Comparison of ENCODE assay signal across 14 cellular contexts in genomic region chr2:235951980-235952379, GRCh38.
DNase-seq lines count a peak whose midpoint lies in the region; ATAC-seq and TF ChIP-seq lines count a peak whose summit lies in the region.
"Had no signal": no experiment of that assay in that cellular context is flagged by ENCODE, and none has a peak within 500 bp of the region (broad histone marks: within the 10 kb centered on the region; RNA-seq: fewer than 3 reads in every experiment).

No MANE protein-coding gene starts in this region.

- H3K9me3 ChIP-seq in testis = no peaks in the 10 kb centered on the region
- H3K9me3 ChIP-seq: heart left ventricle, left lung, thoracic aorta had no signal

- H3K27me3 Mint-ChIP-seq in stimulated activated naive B cell treated with anti-CD40 and anti-IgM and Interleukin-4, amounts not matched to agents 10 μg/mL and 1 μg/mL and 100 μg/mL, for 72 hours = peaks cover 10 to 11% of the 10 kb centered on the region in 2 donors

- H3K4me3 Mint-ChIP-seq in stimulated activated naive B cell treated with anti-CD40 and anti-IgM and Interleukin-4, amounts not matched to agents 10 μg/mL and 1 μg/mL and 100 μg/mL, for 72 hours = no peak overlapping the region
- H3K4me3 Mint-ChIP-seq: natural killer cell treated with Interleukin-12 subunit alpha and Interleukin-12 subunit beta and Interleukin-15 and Interleukin-18, amount 100 ng/mL, for 72 hours had no signal

- 64 to 67% methylated on average over 2 of the region's 2 CpGs for WGBS in testis, 2 donors

- no peak for TF ChIP-seq CTCF in choroid plexus epithelial cell (conservative IDR thresholded peaks at IDR 0.05; ENCODE audit: low read depth, low read length)
- TF ChIP-seq CTCF in testis (IDR thresholded peaks at IDR 0.05) = no peak

- H3K27ac ChIP-seq in testis = no peak overlapping the region
- H3K27ac ChIP-seq: heart left ventricle, left lung, PC-9, thoracic aorta had no signal

- no peaks in the 10 kb centered on the region for H3K36me3 ChIP-seq in testis (ENCODE audit: low read depth, missing control alignments)
- H3K36me3 ChIP-seq: left lung, thoracic aorta had no signal

- no peaks in the 10 kb centered on the region for H3K4me1 ChIP-seq in testis
- H3K4me1 ChIP-seq: left lung had no signal

- peak; percentile 11 for DNase-seq in stimulated activated CD4-positive, alpha-beta T cell treated with anti-CD3 and anti-CD28 coated beads, Interleukin-1b, Interleukin-23, amount 100 ng/mL, for 48 hours
- no peak for DNase-seq in stimulated activated CD4-positive, alpha-beta T cell treated with anti-CD3 and anti-CD28 coated beads, Interleukin-4, amount 100 ng/mL, for 24 hours
- peak; percentile 34 for DNase-seq in T follicular helper cell (ENCODE audit: low read depth)
- DNase-seq in choroid plexus epithelial cell (ENCODE audit: low read depth) = peak; percentile 50
- no peak for DNase-seq in stimulated activated naive B cell treated with anti-CD40 and anti-IgM and Interleukin-4, amounts not matched to agents 10 μg/mL and 1 μg/mL and 100 μg/mL, for 72 hours
- DNase-seq in testis = no peak
- DNase-seq in NCI-H1930 (lab: John Stamatoyannopoulos, UW) = no peak
- no peak for DNase-seq in NCI-H2029 treated with DMSO at 0.1 percent for 48 hours (lab: John Stamatoyannopoulos, UW)
- DNase-seq: GOT3, heart left ventricle had no signal

- no peaks in the 10 kb centered on the region for H3K4me1 Mint-ChIP-seq in stimulated activated naive B cell treated with anti-CD40 and anti-IgM and Interleukin-4, amounts not matched to agents 10 μg/mL and 1 μg/mL and 100 μg/mL, for 72 hours

- H3K36me3 Mint-ChIP-seq in stimulated activated naive B cell treated with anti-CD40 and anti-IgM and Interleukin-4, amounts not matched to agents 10 μg/mL and 1 μg/mL and 100 μg/mL, for 72 hours = no peaks in the 10 kb centered on the region
- H3K36me3 Mint-ChIP-seq: natural killer cell treated with Interleukin-12 subunit alpha and Interleukin-12 subunit beta and Interleukin-15 and Interleukin-18, amount 100 ng/mL, for 72 hours had no signal

- H3K27ac Mint-ChIP-seq in stimulated activated naive B cell treated with anti-CD40 and anti-IgM and Interleukin-4, amounts not matched to agents 10 μg/mL and 1 μg/mL and 100 μg/mL, for 72 hours = no peak overlapping the region
- H3K27ac Mint-ChIP-seq: natural killer cell treated with Interleukin-12 subunit alpha and Interleukin-12 subunit beta and Interleukin-15 and Interleukin-18, amount 100 ng/mL, for 72 hours had no signal

- H3K4me3 ChIP-seq in choroid plexus epithelial cell (ENCODE audit: low read depth, low read length) (no peak overlapping the region), testis (no peak overlapping the region)
- H3K4me3 ChIP-seq: heart left ventricle, left lung, PC-9, thoracic aorta had no signal

- H3K9me3 Mint-ChIP-seq in stimulated activated naive B cell treated with anti-CD40 and anti-IgM and Interleukin-4, amounts not matched to agents 10 μg/mL and 1 μg/mL and 100 μg/mL, for 72 hours = no peaks in the 10 kb centered on the region
- H3K9me3 Mint-ChIP-seq: natural killer cell treated with Interleukin-12 subunit alpha and Interleukin-12 subunit beta and Interleukin-15 and Interleukin-18, amount 100 ng/mL, for 72 hours had no signal

- intact Hi-C loops in testis (cut with DNase I; ENCODE audit: low total_unique reads) = no loop called here

- no peak for TF ChIP-seq POLR2A in testis (IDR thresholded peaks at IDR 0.05)

- H3K27me3 ChIP-seq in testis = no peaks in the 10 kb centered on the region
- H3K27me3 ChIP-seq: heart left ventricle, left lung had no signal

- peak; percentile 66 to 75 for ATAC-seq in stimulated activated naive B cell treated with anti-CD40 and anti-IgM and Interleukin-4, amounts not matched to agents 10 μg/mL and 1 μg/mL and 100 μg/mL, for 72 hours (replicated peaks)
- ATAC-seq: heart left ventricle, left lung had no signal

Comparison
In these comparisons a context has a peak if more than half of its experiments do, and no peak if none do; other contexts are left out.
1. DNase-seq: peak in stimulated activated CD4-positive, alpha-beta T cell treated with anti-CD3 and anti-CD28 coated beads, Interleukin-1b, Interleukin-23, amount 100 ng/mL, for 48 hours (single experiment), T follicular helper cell (single experiment) and choroid plexus epithelial cell (single experiment); none in stimulated activated CD4-positive, alpha-beta T cell treated with anti-CD3 and anti-CD28 coated beads, Interleukin-4, amount 100 ng/mL, for 24 hours (single experiment), stimulated activated naive B cell treated with anti-CD40 and anti-IgM and Interleukin-4, amounts not matched to agents 10 μg/mL and 1 μg/mL and 100 μg/mL, for 72 hours (single experiment), testis (single experiment), NCI-H1930 (0 of 2) and NCI-H2029 treated with DMSO at 0.1 percent for 48 hours (single experiment).